Comparison of ENCODE assay signal across 8 cellular contexts in genomic region chr17:37643118-37643766, GRCh38. TPM values are rescaled to one million over a fixed set of nuclear protein-coding genes. Genes with fewer than 3 reads are reported as not detected.
DNase-seq lines count a peak whose midpoint lies in the region; ATAC-seq and TF ChIP-seq lines count a peak whose summit lies in the region.

Gene DDX52, minus strand, starts transcription at chr17:37643446. Its CDS starts 26 bp downstream, at chr17:37643420.

- H3K36me3 ChIP-seq in HEK293 (ENCODE audit: control insufficient read depth in 2 of 2, insufficient read depth in 1 of 2, low read length in 2 of 2) = peaks cover 33 to 36% of the 10 kb centered on the region in 2 experiments

- peak; percentile 95 for DNase-seq in EL
- peak; percentile 80 for DNase-seq in NCI-H1105 (lab: John Stamatoyannopoulos, UW)
- peak; percentile 89 for DNase-seq in activated naive CD4-positive, alpha-beta T cell treated with anti-CD3 and anti-CD28 coated beads, Interleukin-2, amount 50 U/mL, for 16 hours
- DNase-seq in glomerular endothelial cell (ENCODE audit: extremely low read depth, low read depth, low spot score) = peak; percentile 72
- DNase-seq in nucleus accumbens (lab: John Stamatoyannopoulos, UW) = peak in 55 of 56 donors; percentile 8 to 91 (median 77)
- peak; percentile 11 to 90 (median 80) for DNase-seq in substantia nigra (lab: John Stamatoyannopoulos, UW)

- no peaks in the 10 kb centered on the region for H3K9me3 ChIP-seq in HEK293 (ENCODE audit: control insufficient read depth, insufficient read depth, low read depth, low read length)

- ATAC-seq in SK-N-SH treated with all-trans-retinoic acid at 6 μM for 48 hours = peak; percentile 98

- CTCF ChIA-PET in HEK293 (lab: Yijun Ruan, JAX) = interaction anchor here (0.8 to 2.0 kb wide), 3 partner anchors 127 to 270 kb away, joined by 4 to 6 read pairs (median 4); no protein-coding TSS in a partner anchor

- POLR2A ChIA-PET in HEK293 (lab: Yijun Ruan, JAX) = interaction anchor here (0.6 to 2.2 kb wide), 4 partner anchors 34 to 129 kb away, joined by 3 to 11 read pairs (median 4); partner anchors contain the start of gene SYNRG

- no peak; the same call in 1 of the 2 replicates for TF ChIP-seq CTCF in HEK293 (tag by site-specific recombination; IDR thresholded peaks at IDR 0.05)

- peak within 1 kb of the TSS; percentile 75 for H3K4me3 ChIP-seq in HEK293 (ENCODE audit: low read depth, low read length)

- peaks cover 4% of the 10 kb centered on the region; the same call in 1 of the 2 replicates for H3K4me1 ChIP-seq in HEK293 (ENCODE audit: control insufficient read depth, insufficient read depth, low read length)

- H3K27ac ChIP-seq in HEK293 (ENCODE audit: extremely low read depth, low read depth, low read length) (peak within 1 kb of the TSS; percentile 71), substantia nigra (ENCODE audit: low read depth, low read length, poor library complexity, severe bottlenecking) (peak within 1 kb of the TSS; percentile 75)

TF ChIP-seq in HEK293, 187 proteins besides CTCF, POLR2A, EP300 and RAD21 (continues in another document):
- no peak for TF ChIP-seq ZBTB48 (tag by site-specific recombination; IDR thresholded peaks at IDR 0.05)
- TF ChIP-seq ZFHX2 (tag by site-specific recombination; conservative IDR thresholded peaks at IDR 0.05) = peak; percentile 69
- TF ChIP-seq ZNF311 (tag by site-specific recombination; IDR thresholded peaks at IDR 0.05; ENCODE audit: borderline replicate concordance) = no peak
- no peak for TF ChIP-seq KLF17 (tag by site-specific recombination; IDR thresholded peaks at IDR 0.05)
- peak; percentile 63 for TF ChIP-seq ZEB2 (tag by site-specific recombination; IDR thresholded peaks at IDR 0.05)
- TF ChIP-seq ZNF223 (tag by site-specific recombination; IDR thresholded peaks at IDR 0.05) = no peak
- no peak for TF ChIP-seq ZNF146 (tag by site-specific recombination; IDR thresholded peaks at IDR 0.05)
- no peak for TF ChIP-seq ZNF623 (tag by site-specific recombination; IDR thresholded peaks at IDR 0.05)
- TF ChIP-seq GLI2 (tag by site-specific recombination; IDR thresholded peaks at IDR 0.05; ENCODE audit: borderline replicate concordance, low read depth) = no peak
- TF ChIP-seq ZNF114 (tag by site-specific recombination; IDR thresholded peaks at IDR 0.05) = no peak
- TF ChIP-seq ZNF558 (tag by site-specific recombination; IDR thresholded peaks at IDR 0.05) = 0 out of 2 replicates have a peak, but pooled peaks have one; percentile 41
- TF ChIP-seq ZNF18 (tag by site-specific recombination; IDR thresholded peaks at IDR 0.05) = no peak
- TF ChIP-seq PRDM4 (tag by site-specific recombination; IDR thresholded peaks at IDR 0.05) = no peak

TF ChIP-seq in SK-N-SH treated with all-trans-retinoic acid at 6 μM for 48 hours, 23 proteins besides CTCF, POLR2A, EP300 and RAD21:
- TF ChIP-seq ISL1 (CRISPR knock-in tag; IDR thresholded peaks at IDR 0.05) (no peak), SNAI2 (CRISPR knock-in tag; IDR thresholded peaks at IDR 0.05) (no peak)
TF ChIP-seq in SK-N-SH treated with all-trans-retinoic acid at 6 μM for 48 hours: peak in this region for 0.

RNA-seq across cellular contexts. Expression of gene DDX52, which starts in this region (rescaled TPM):
- 31.9 and 42.6 TPM in 2 replicates for total RNA-seq in glomerular endothelial cell

Comparison
In these comparisons a context has a peak if more than half of its experiments do, and no peak if none do; other contexts are left out.
1. Peak in every context shown above with its lines: DNase-seq, ATAC-seq, H3K4me3 ChIP-seq and H3K27ac ChIP-seq.